ENCODE assay signal across 8 cellular contexts in genomic region chr9:93094294-93095204, GRCh38. TPM values are rescaled to one million over a fixed set of nuclear protein-coding genes. Genes with fewer than 3 reads are reported as not detected.
DNase-seq lines count a peak whose midpoint lies in the region; ATAC-seq and TF ChIP-seq lines count a peak whose summit lies in the region.

No MANE protein-coding gene starts in this region.

- CTCF ChIA-PET in HEK293 (lab: Yijun Ruan, JAX) = interaction anchor here (1.2 kb wide), 1 partner anchor 91 kb away, joined by 6 read pairs; no protein-coding TSS in a partner anchor
- CTCF ChIA-PET in activated CD4-positive, alpha-beta memory T cell treated with anti-CD3 and anti-CD28 coated beads, Interleukin-2, amount 10 ng/mL, durations not matched to agents 7 days and 5 days (lab: Charles Lee) = interaction anchor here (1.0 to 5.6 kb wide), 4 partner anchors 14 to 127 kb away, joined by 3 to 55 read pairs (median 5); no protein-coding TSS in a partner anchor

- H3K27ac ChIP-seq in BLaER1 = peak overlapping the region; percentile 92
- H3K27ac ChIP-seq in HEK293 (ENCODE audit: extremely low read depth, low read depth, low read length) = peak overlapping the region; percentile 63

- intact Hi-C loops in Right ventricle myocardium inferior (cut with DNase I) = loop anchor here (5.0 kb wide), 1 partner anchor 38 kb away; the partner anchor contains the start of gene NINJ1

- no peak for DNase-seq in activated CD4-positive, alpha-beta memory T cell treated with anti-CD3 and anti-CD28 coated beads, Interleukin-2, amount 10 ng/mL, durations not matched to agents 7 days and 5 days
- DNase-seq in Right ventricle myocardium inferior (ENCODE audit: missing footprints) (peak; percentile 86), osteocyte (ENCODE audit: extremely low spot score, unreplicated experiment) (no peak), AG20443 (ENCODE audit: low spot score) (no peak)

- peaks cover 49% of the 10 kb centered on the region for H3K36me3 Mint-ChIP-seq in activated CD4-positive, alpha-beta memory T cell treated with anti-CD3 and anti-CD28 coated beads, Interleukin-2, amount 10 ng/mL, durations not matched to agents 7 days and 5 days (ENCODE audit: low read depth)
- H3K36me3 Mint-ChIP-seq in osteocyte (ENCODE audit: unreplicated experiment) = peaks cover 2% of the 10 kb centered on the region

- POLR2A ChIA-PET in HEK293 (lab: Yijun Ruan, JAX) = interaction anchor here (1.3 to 2.1 kb wide), 4 partner anchors 15 to 471 kb away, joined by 6 to 15 read pairs (median 8); partner anchors contain the start of gene NINJ1
- POLR2A ChIA-PET in activated CD4-positive, alpha-beta memory T cell treated with anti-CD3 and anti-CD28 coated beads, Interleukin-2, amount 10 ng/mL, durations not matched to agents 7 days and 5 days (lab: Charles Lee) = interaction anchor here (0.6 to 5.4 kb wide), 13 partner anchors 10 to 472 kb away, joined by 3 to 63 read pairs (median 7); partner anchors contain the start of genes FAM120AOS and NINJ1

- no peaks in the 10 kb centered on the region for H3K27me3 ChIP-seq in BLaER1

- H3K4me1 Mint-ChIP-seq in activated CD4-positive, alpha-beta memory T cell treated with anti-CD3 and anti-CD28 coated beads, Interleukin-2, amount 10 ng/mL, durations not matched to agents 7 days and 5 days = peaks cover 79% of the 10 kb centered on the region
- H3K4me1 Mint-ChIP-seq in osteocyte (ENCODE audit: unreplicated experiment) = peaks cover 39% of the 10 kb centered on the region

- peak overlapping the region; percentile 81 for H3K4me2 ChIP-seq in BLaER1

- H3K9me3 ChIP-seq in BLaER1 = no peaks in the 10 kb centered on the region
- H3K9me3 ChIP-seq in HEK293 (ENCODE audit: control insufficient read depth, insufficient read depth, low read depth, low read length) = no peaks in the 10 kb centered on the region

- peak overlapping the region; percentile 83 for H3K9ac ChIP-seq in BLaER1

- H3K4me1 ChIP-seq in BLaER1 = peaks cover 85% of the 10 kb centered on the region
- H3K4me1 ChIP-seq in HEK293 (ENCODE audit: control insufficient read depth, insufficient read depth, low read length) = peaks cover 2% of the 10 kb centered on the region; the same call in 1 of the 2 replicates

- TF ChIP-seq CTCF in HEK293 (tag by site-specific recombination; IDR thresholded peaks at IDR 0.05) (no peak), osteocyte (IDR thresholded peaks at IDR 0.05) (no peak)

- peak overlapping the region; percentile 76 for H3K4me3 Mint-ChIP-seq in activated CD4-positive, alpha-beta memory T cell treated with anti-CD3 and anti-CD28 coated beads, Interleukin-2, amount 10 ng/mL, durations not matched to agents 7 days and 5 days
- peak overlapping the region; percentile 70 for H3K4me3 Mint-ChIP-seq in osteocyte (ENCODE audit: unreplicated experiment)

- no peaks in the 10 kb centered on the region for H3K27me3 Mint-ChIP-seq in activated CD4-positive, alpha-beta memory T cell treated with anti-CD3 and anti-CD28 coated beads, Interleukin-2, amount 10 ng/mL, durations not matched to agents 7 days and 5 days
- no peaks in the 10 kb centered on the region for H3K27me3 Mint-ChIP-seq in osteocyte (ENCODE audit: unreplicated experiment)

- peak overlapping the region; percentile 96 for H3K27ac Mint-ChIP-seq in activated CD4-positive, alpha-beta memory T cell treated with anti-CD3 and anti-CD28 coated beads, Interleukin-2, amount 10 ng/mL, durations not matched to agents 7 days and 5 days
- H3K27ac Mint-ChIP-seq in osteocyte (ENCODE audit: unreplicated experiment) = peak overlapping the region; percentile 94

- H3K36me3 ChIP-seq in BLaER1 (0 out of 2 replicates have a peak, but pooled peaks cover under 1% of the 10 kb centered on the region), HEK293 (ENCODE audit: control insufficient read depth in 2 of 2, insufficient read depth in 1 of 2, low read length in 2 of 2) (no peaks in the 10 kb centered on the region)

- H3K4me3 ChIP-seq in BLaER1 (peak overlapping the region; percentile 66), HEK293 (ENCODE audit: low read depth, low read length) (no peak overlapping the region; the same call in 1 of the 2 replicates)

- ATAC-seq in Right ventricle myocardium inferior (no peak), HG02970 (IDR thresholded peaks at IDR 0.05; ENCODE audit: low FRiP score, unreplicated experiment) (no peak), HG03025 (IDR thresholded peaks at IDR 0.05; ENCODE audit: low FRiP score, unreplicated experiment) (no peak)

- peaks cover 25% of the 10 kb centered on the region for H4K20me1 ChIP-seq in BLaER1

- H3K9me3 Mint-ChIP-seq in activated CD4-positive, alpha-beta memory T cell treated with anti-CD3 and anti-CD28 coated beads, Interleukin-2, amount 10 ng/mL, durations not matched to agents 7 days and 5 days = peaks cover 25% of the 10 kb centered on the region
- H3K9me3 Mint-ChIP-seq in osteocyte (ENCODE audit: unreplicated experiment) = peaks cover 5% of the 10 kb centered on the region

TF ChIP-seq in HEK293, 187 proteins besides CTCF, POLR2A, EP300 and RAD21:
- TF ChIP-seq ZNF23 (tag by site-specific recombination; IDR thresholded peaks at IDR 0.05; ENCODE audit: borderline replicate concordance) = no peak
- TF ChIP-seq ELK4 (IDR thresholded peaks at IDR 0.05; ENCODE audit: borderline replicate concordance, low read depth, low read length) = no peak
- no peak for TF ChIP-seq ZFP69B (tag by site-specific recombination; IDR thresholded peaks at IDR 0.05)
- TF ChIP-seq BCL11B (tag by site-specific recombination; IDR thresholded peaks at IDR 0.05; ENCODE audit: low read depth) = no peak
- no peak for TF ChIP-seq RBAK (tag by site-specific recombination; IDR thresholded peaks at IDR 0.05)
- TF ChIP-seq ZNF138 (tag by site-specific recombination; IDR thresholded peaks at IDR 0.05; ENCODE audit: borderline replicate concordance) = no peak

RNA-seq across cellular contexts. Expression of gene CARD19, which starts 1.5 kb away (rescaled TPM):
- total RNA-seq in activated CD4-positive, alpha-beta memory T cell treated with anti-CD3 and anti-CD28 coated beads, Interleukin-2, amount 10 ng/mL, durations not matched to agents 7 days and 5 days = 10 to 100 TPM; 80.4 to 83.5 TPM
- 27.1 TPM for total RNA-seq in Right ventricle myocardium inferior
- 35.8 and 42.9 TPM in 2 replicates for total RNA-seq in osteocyte

RNA-seq across cellular contexts. Expression of gene SUSD3, which starts 36.0 kb away (rescaled TPM):
- total RNA-seq in activated CD4-positive, alpha-beta memory T cell treated with anti-CD3 and anti-CD28 coated beads, Interleukin-2, amount 10 ng/mL, durations not matched to agents 7 days and 5 days = 10 to 100 TPM; 69.6 to 71.4 TPM
- 1.7 TPM for total RNA-seq in Right ventricle myocardium inferior
- not detected in 2 replicates for total RNA-seq in osteocyte

RNA-seq across cellular contexts. Expression of gene NINJ1, which starts 39.5 kb away (rescaled TPM):
- total RNA-seq in activated CD4-positive, alpha-beta memory T cell treated with anti-CD3 and anti-CD28 coated beads, Interleukin-2, amount 10 ng/mL, durations not matched to agents 7 days and 5 days = 10 to 100 TPM; 36.9 to 37.4 TPM
- total RNA-seq in Right ventricle myocardium inferior (55.5 TPM), osteocyte (28.1 and 32.9 TPM in 2 replicates)

Comparison
In these comparisons a context has a peak if more than half of its experiments do, and no peak if none do; other contexts are left out.
1. RNA of gene SUSD3, which starts 36.0 kb away (total RNA-seq): 69.6 to 71.4 TPM in activated CD4-positive, alpha-beta memory T cell treated with anti-CD3 and anti-CD28 coated beads, Interleukin-2, amount 10 ng/mL, durations not matched to agents 7 days and 5 days; 1.7 TPM in Right ventricle myocardium inferior (single experiment) and not detected in osteocyte; every median in the first group is over 10 times any median in the second.